Comparison of ENCODE assay signal across 20 cellular contexts in genomic region chr15:92003515-92004067, GRCh38.
DNase-seq lines count a peak whose midpoint lies in the region; ATAC-seq, FAIRE-seq and TF ChIP-seq lines count a peak whose summit lies in the region.
"Had no signal": no experiment of that assay in that cellular context is flagged by ENCODE, and none has a peak within 500 bp of the region (broad histone marks: within the 10 kb centered on the region; RNA-seq: fewer than 3 reads in every experiment).

No MANE protein-coding gene starts in this region.

- 95% methylated on average over 9 of the region's 9 CpGs; no CpG with 5 or more reads in 1 of the 2 experiments for WGBS in H1 (ENCODE audit: extremely low coverage in 1 of 2, insufficient coverage in 1 of 2, insufficient read length in 1 of 2, insufficient replicate concordance in 2 of 2, low coverage in 1 of 2, low lambda C conversion rate in 2 of 2, missing lambda C conversion rate in 1 of 2), 2 experiments
- whole genome bisulfite sequencing in right cardiac atrium = 68% methylated on average over 9 of the region's 9 CpGs

- no peak overlapping the region for H2AFZ ChIP-seq in H1 (ENCODE audit: low read length)

- intact Hi-C loops in right cardiac atrium (cut with DNase I) = no loop called here

- ATAC-seq in right cardiac atrium = peak; percentile 51 to 60
- no peak for ATAC-seq in GM21786 (IDR thresholded peaks at IDR 0.05; ENCODE audit: unreplicated experiment)
- ATAC-seq: HepG2 had no signal

- H3K4me1 ChIP-seq in H1 (replicated peaks in 1 of 4; ENCODE audit: control insufficient read depth in 3 of 4, insufficient read depth in 4 of 4, low read length in 3 of 4) (peaks cover 8 to 18% (median 15%) of the 10 kb centered on the region in 4 experiments), right cardiac atrium (ENCODE audit: control insufficient read depth, insufficient read depth, low read length) (peaks cover 22% of the 10 kb centered on the region)
- H3K4me1 ChIP-seq: Caco-2, HAP-1 had no signal

- H4K8ac ChIP-seq in H1 (ENCODE audit: extremely low read depth, insufficient read depth, low read length) = no peak overlapping the region

- no peak overlapping the region for H2BK5ac ChIP-seq in H1 (ENCODE audit: low read depth, low read length)

- H3K9me3 ChIP-seq in H1 (ENCODE audit: insufficient read depth in 2 of 2, low read depth in 1 of 2, low read length in 1 of 2) (no peaks in the 10 kb centered on the region), right cardiac atrium (ENCODE audit: control insufficient read depth, low read length) (no peaks in the 10 kb centered on the region)
- H3K9me3 ChIP-seq: Caco-2, HAP-1 had no signal

- H3K18ac ChIP-seq in H1 (ENCODE audit: extremely low read depth, low read length) = no peak overlapping the region

- no peak overlapping the region for H2BK120ac ChIP-seq in H1 (replicated peaks; ENCODE audit: low read depth, low read length)

- H2BK15ac ChIP-seq in H1 (ENCODE audit: low read length) = no peak overlapping the region

- H4K20me1 ChIP-seq in H1 (replicated peaks in 1 of 2; ENCODE audit: control insufficient read depth in 1 of 2, insufficient read depth in 2 of 2, low read length in 2 of 2) = no peaks in the 10 kb centered on the region

- H2BK20ac ChIP-seq in H1 (ENCODE audit: low read length) = no peak overlapping the region

- H3K14ac ChIP-seq in H1 (ENCODE audit: insufficient read length) = no peak overlapping the region

- H3K36me3 ChIP-seq in H1 (ENCODE audit: control insufficient read depth in 2 of 4, insufficient read depth in 4 of 4, low read length in 3 of 4) = no peaks in the 10 kb centered on the region
- no peaks in the 10 kb centered on the region for H3K36me3 ChIP-seq in H7 (replicated peaks; ENCODE audit: control insufficient read depth, insufficient read depth, low read length)
- H3K36me3 ChIP-seq: HAP-1 had no signal

- no peaks in the 10 kb centered on the region for H3K23me2 ChIP-seq in H1 (ENCODE audit: low read depth, low read length)

- no peak overlapping the region for H3K4ac ChIP-seq in H1 (replicated peaks; ENCODE audit: insufficient read length, low read depth, low read length)

- H3K27me3 ChIP-seq in H1 (replicated peaks in 1 of 4; ENCODE audit: control insufficient read depth in 3 of 4, extremely low read depth in 1 of 4, insufficient read depth in 3 of 4, low read length in 3 of 4) (no peaks in the 10 kb centered on the region), right cardiac atrium (ENCODE audit: control insufficient read depth, insufficient read depth) (no peaks in the 10 kb centered on the region), H7 (ENCODE audit: control insufficient read depth, insufficient read depth, low read length) (no peaks in the 10 kb centered on the region)

- no peak overlapping the region for H3K9ac ChIP-seq in H1 (replicated peaks in 1 of 4; ENCODE audit: extremely low read depth in 1 of 4, low read depth in 3 of 4, low read length in 3 of 4)

- no peak overlapping the region for H2BK12ac ChIP-seq in H1 (ENCODE audit: low read depth, low read length)

- H4K91ac ChIP-seq in H1 (replicated peaks; ENCODE audit: insufficient read length, low read length) = no peak overlapping the region

- peak; percentile 59 for DNase-seq in NCI-H69 (lab: John Stamatoyannopoulos, UW)
- no peak for DNase-seq in H1 (ENCODE audit: low read depth in 1 of 2, low spot score in 2 of 2)
- no peak for DNase-seq in right cardiac atrium
- no peak for DNase-seq in substantia nigra (lab: John Stamatoyannopoulos, UW)
- DNase-seq in SW 1271 (lab: John Stamatoyannopoulos, UW) = no peak
- DNase-seq in H7 = no peak
- DNase-seq: ACHN; AML-193; Caco-2; CD4-positive, alpha-beta T cell; GOT3 had no signal

- no peak for TF ChIP-seq CTCF in H1 (IDR thresholded peaks at IDR 0.05; ENCODE audit: control extremely low read depth in 1 of 3, insufficient read depth in 1 of 3, low read depth in 1 of 3, low read length in 3 of 3)

- no peaks in the 10 kb centered on the region; the same call in none of the 2 replicates for H3K79me1 ChIP-seq in H1 (ENCODE audit: low read depth, low read length)

- CTCF ChIA-PET in H1 (lab: Charles Lee; ENCODE audit: partially characterized antibody) = interaction anchor here (1.0 to 1.9 kb wide), 6 partner anchors 8 to 75 kb away, joined by 3 to 6 read pairs (median 4); no protein-coding TSS in a partner anchor

- TF ChIP-seq EP300 in H1 (IDR thresholded peaks at IDR 0.05; ENCODE audit: borderline replicate concordance in 1 of 2, low read depth in 2 of 2, low read length in 2 of 2) = no peak

- H3K23ac ChIP-seq in H1 (ENCODE audit: insufficient read length) = no peak overlapping the region

- no peak for TF ChIP-seq POLR2A in H1 (IDR thresholded peaks at IDR 0.05; ENCODE audit: control extremely low read depth in 1 of 2, low read depth in 2 of 2, low read length in 2 of 2)

- TF ChIP-seq RAD21 in H1 (IDR thresholded peaks at IDR 0.05 in 1 of 2, conservative IDR thresholded peaks at IDR 0.05 in 1 of 2; ENCODE audit: low read depth in 2 of 2, low read length in 2 of 2) = no peak

- H3K4me2 ChIP-seq in H1 (ENCODE audit: insufficient read depth in 1 of 2, low read depth in 2 of 2, low read length in 2 of 2) = no peak overlapping the region

- H2AK5ac ChIP-seq in H1 (ENCODE audit: low read depth, low read length) = 0 out of 2 replicates have a peak overlapping the region, but pooled peaks have one; percentile 75

- FAIRE-seq in H1 (lab: Jason Lieb, UNC) = no peak
- FAIRE-seq: A204.1, D721Med, G401.6, GM12891, GM18507, HepG2 had no signal

- no peak overlapping the region for H3K27ac ChIP-seq in H1 (ENCODE audit: low read depth, low read length)
- no peak overlapping the region for H3K27ac ChIP-seq in right cardiac atrium (ENCODE audit: low read length)
- peak overlapping the region; percentile 41 for H3K27ac ChIP-seq in substantia nigra (ENCODE audit: low read depth, low read length, poor library complexity, severe bottlenecking)
- H3K27ac ChIP-seq: C4-2B had no signal

- H4K5ac ChIP-seq in H1 (ENCODE audit: insufficient read length, low read depth, low read length) = no peak overlapping the region

- POLR2A ChIA-PET in H1 (lab: Charles Lee; ENCODE audit: partially characterized antibody) = no interaction called here

- no peak overlapping the region for H3K56ac ChIP-seq in H1 (replicated peaks; ENCODE audit: insufficient read length, low read depth, low read length)

- H3K79me2 ChIP-seq in H1 (ENCODE audit: control insufficient read depth in 1 of 2, insufficient read depth in 2 of 2, low read length in 2 of 2) = 0 out of 4 replicates have a peak, but pooled peaks cover 0 to 8% of the 10 kb centered on the region in 2 experiments

- H3K4me3 ChIP-seq in H1 (ENCODE audit: extremely low read depth in 1 of 4, insufficient read depth in 2 of 4, low read depth in 3 of 4, low read length in 4 of 4) (no peak overlapping the region), right cardiac atrium (ENCODE audit: low read length) (no peak overlapping the region), H7 (ENCODE audit: insufficient read depth, low read depth, low read length) (no peak overlapping the region)
- H3K4me3 ChIP-seq: HAP-1 had no signal

TF ChIP-seq in H1, 55 proteins besides CTCF, POLR2A, EP300 and RAD21:
- TF ChIP-seq RFX5 (IDR thresholded peaks at IDR 0.05; ENCODE audit: borderline replicate concordance, low read depth, low read length) (no peak), MAX (IDR thresholded peaks at IDR 0.05) (no peak)
TF ChIP-seq in H1: peak in this region for 0.
